2 cellular contexts compared by ENCODE assay signal in genomic region chr2:43848174-43848573, GRCh38.
TF ChIP-seq lines count a peak whose summit lies in the region.

No MANE protein-coding gene starts in this region.

TF ChIP-seq in IMR-90, 13 proteins besides CTCF, POLR2A, EP300 and RAD21:
- TF ChIP-seq RCOR1 (IDR thresholded peaks at IDR 0.05; ENCODE audit: insufficient replicate concordance, low read length) (no peak), MAZ (IDR thresholded peaks at IDR 0.05; ENCODE audit: borderline replicate concordance, low read depth, low read length) (no peak), BHLHE40 (IDR thresholded peaks at IDR 0.05; ENCODE audit: low read depth, low read length) (no peak), USF2 (IDR thresholded peaks at IDR 0.05; ENCODE audit: low read depth, low read length) (no peak), FOS (IDR thresholded peaks at IDR 0.05; ENCODE audit: low read depth, low read length) (no peak), CHD1 (IDR thresholded peaks at IDR 0.05; ENCODE audit: low read depth, low read length) (no peak), MXI1 (IDR thresholded peaks at IDR 0.05; ENCODE audit: borderline replicate concordance, low read depth, low read length) (no peak), ELK1 (IDR thresholded peaks at IDR 0.05; ENCODE audit: borderline replicate concordance, low read depth, low read length) (no peak), SMC3 (IDR thresholded peaks at IDR 0.05; ENCODE audit: low read depth, low read length) (no peak), MAFK (IDR thresholded peaks at IDR 0.05; ENCODE audit: low read depth, low read length) (no peak), RFX5 (IDR thresholded peaks at IDR 0.05; ENCODE audit: low read depth, low read length) (no peak), NFE2L2 (IDR thresholded peaks at IDR 0.05; ENCODE audit: low read depth, low read length) (no peak), CEBPB (IDR thresholded peaks at IDR 0.05; ENCODE audit: low read depth, low read length) (no peak)

TF ChIP-seq in GM12878, 131 proteins besides CTCF, POLR2A, EP300 and RAD21:
- TF ChIP-seq SPI1 (IDR thresholded peaks at IDR 0.05; ENCODE audit: borderline replicate concordance, insufficient read depth, low read depth, low read length) (peak; percentile 61), TBL1XR1 (IDR thresholded peaks at IDR 0.05; ENCODE audit: low read depth, low read length) (no peak)
